Comparison of ENCODE assay signal across 21 cellular contexts in genomic region chr6:142384455-142385332, GRCh38.
DNase-seq lines count a peak whose midpoint lies in the region; ATAC-seq and TF ChIP-seq lines count a peak whose summit lies in the region.
"Had no signal": no experiment of that assay in that cellular context is flagged by ENCODE, and none has a peak within 500 bp of the region (broad histone marks: within the 10 kb centered on the region; RNA-seq: fewer than 3 reads in every experiment).

No MANE protein-coding gene starts in this region.

- H3K4me1 ChIP-seq in ACC112 (ENCODE audit: control insufficient read depth, insufficient read depth, low read length, unreplicated experiment): peaks cover 12% of the 10 kb centered on the region
- H3K4me1 ChIP-seq in adipocyte (ENCODE audit: control insufficient read depth, insufficient read depth, low read length): peaks cover 12% of the 10 kb centered on the region
- no peaks in the 10 kb centered on the region for H3K4me1 ChIP-seq in heart right ventricle
- H3K4me1 ChIP-seq: Peyer's patch had no signal

- H3K79me2 ChIP-seq in ACC112 (ENCODE audit: control insufficient read depth, insufficient read depth, low read length, unreplicated experiment): no peaks in the 10 kb centered on the region

- H3K36me3 ChIP-seq in ACC112 (ENCODE audit: insufficient read depth, low read length) (no peaks in the 10 kb centered on the region), adipocyte (ENCODE audit: control insufficient read depth, insufficient read depth, low read length, severe bottlenecking) (no peaks in the 10 kb centered on the region), heart right ventricle (no peaks in the 10 kb centered on the region)
- H3K36me3 ChIP-seq: Peyer's patch had no signal

- TF ChIP-seq CTCF in heart right ventricle (IDR thresholded peaks at IDR 0.05): no peak

- H3K4me3 ChIP-seq in ACC112 (ENCODE audit: low read depth, low read length) (peak overlapping the region; percentile 49; the same call in 1 of the 2 replicates), adipocyte (ENCODE audit: low read length) (no peak overlapping the region), heart right ventricle (no peak overlapping the region)
- H3K4me3 ChIP-seq: Peyer's patch had no signal

- ATAC-seq in heart right ventricle: no peak
- ATAC-seq: CD8-positive, alpha-beta T cell; HCT116; right cardiac atrium had no signal

- H3K9me3 ChIP-seq in adipocyte (ENCODE audit: control insufficient read depth, low read length): no peaks in the 10 kb centered on the region
- no peaks in the 10 kb centered on the region for H3K9me3 ChIP-seq in heart right ventricle
- H3K9me3 ChIP-seq: Peyer's patch had no signal

- H3K27me3 ChIP-seq in ACC112 (ENCODE audit: insufficient read depth, low read length) (no peaks in the 10 kb centered on the region), adipocyte (replicated peaks; ENCODE audit: control insufficient read depth, insufficient read depth, low read length) (no peaks in the 10 kb centered on the region), heart right ventricle (no peaks in the 10 kb centered on the region)
- H3K27me3 ChIP-seq: Peyer's patch had no signal

- H3K27ac ChIP-seq in ACC112 (ENCODE audit: low read depth, low read length): peak overlapping the region; percentile 12
- no peak overlapping the region for H3K27ac ChIP-seq in heart right ventricle
- H3K27ac ChIP-seq: KMS-11, Peyer's patch had no signal

- intact Hi-C loops in heart right ventricle (cut with DNase I): loop anchor here in 7 of 10 donors (5.0 to 10.0 kb wide), 6 partner anchors 150 to 237 kb away; partner anchors contain the start of genes NMBR (in 3 of the 7) and VTA1 (in 3 of the 7)

- no peak overlapping the region for H3K9ac ChIP-seq in adipocyte (ENCODE audit: low read length)
- H3K9ac ChIP-seq: KMS-11 had no signal

- H2AFZ ChIP-seq in ACC112 (ENCODE audit: low read length, unreplicated experiment): peak overlapping the region; percentile 55

- 69 to 76% methylated on average over 5 of the region's 5 CpGs for WGBS in heart right ventricle, 2 donors

- DNase-seq in HCEC 1CT (peak; percentile 58), adipocyte (ENCODE audit: low read depth) (peak; percentile 67), left kidney (ENCODE audit: low read depth, low spot score) (peak; percentile 18), NCI-H446 treated with DMSO at 0.1 percent for 48 hours (lab: John Stamatoyannopoulos, UW) (no peak), DMS79 (lab: John Stamatoyannopoulos, UW) (no peak), heart right ventricle (no peak), occipital lobe (lab: John Stamatoyannopoulos, UW) (no peak)
- DNase-seq: activated CD4-positive, alpha-beta T cell treated with anti-CD3 and anti-CD28 coated beads, Interleukin-2, amount 10 ng/mL, durations not matched to agents 24 days and 14 days; activated effector memory CD4-positive, alpha-beta T cell treated with anti-CD3 and anti-CD28 coated beads, Interleukin-2, amount 50 U/mL, for 16 hours; anterior cingulate cortex; CD8-positive, alpha-beta T cell; DND-41; NCI-H1105 treated with DMSO at 0.1 percent for 48 hours; NCI-H2107; NCI-H748 treated with DMSO at 0.1 percent for 48 hours; Peyer's patch; right cardiac atrium; stimulated activated naive CD4-positive, alpha-beta T cell treated with Interleukin-2 at 50 U/mL for 16 hours had no signal

Comparison
In these comparisons a context has a peak if more than half of its experiments do, and no peak if none do; other contexts are left out.
1. DNase-seq: peak in HCEC 1CT (single experiment), adipocyte (single experiment) and left kidney (single experiment); none in NCI-H446 treated with DMSO at 0.1 percent for 48 hours (single experiment), DMS79 (single experiment), heart right ventricle (0 of 2) and occipital lobe (single experiment).